ENCODE assay signal across 8 cellular contexts in genomic region chr12:7130791-7131501, GRCh38. TPM values are rescaled to one million over a fixed set of nuclear protein-coding genes. Genes with fewer than 3 reads are reported as not detected.
DNase-seq lines count a peak whose midpoint lies in the region; ATAC-seq, FAIRE-seq and TF ChIP-seq lines count a peak whose summit lies in the region.

No MANE protein-coding gene starts in this region.

- WGBS in body of pancreas, 2 donors, result 1 to 5% methylated on average over 26 of the region's 26 CpGs

- DNase-seq in GM12892 (ENCODE audit: insufficient read length), result no peak
- peak; percentile 22 for DNase-seq in HT-29 (ENCODE audit: low spot score)
- DNase-seq in T-helper 2 cell, result peak in 3 of 5 experiments; percentile 26 to 72 (median 51)
- peak; percentile 58 to 70 (median 64) for DNase-seq in body of pancreas
- no peak for DNase-seq in gastrocnemius medialis
- DNase-seq in 8988T, result no peak

- H3K27ac ChIP-seq in body of pancreas (peak overlapping the region; percentile 52 to 84 (median 67)), gastrocnemius medialis (peak overlapping the region in 3 of 4 donors; percentile 55 to 65 (median 61))

- no peak overlapping the region for H3K9ac ChIP-seq in iPS-15b (ENCODE audit: low read depth, low read length)

- ATAC-seq in body of pancreas (peak; percentile 49), gastrocnemius medialis (peak in 1 of 2 donors; percentile 31), HG03378 (IDR thresholded peaks at IDR 0.05; ENCODE audit: unreplicated experiment) (no peak)

- intact Hi-C loops in body of pancreas (cut with DNase I), result no loop called here
- intact Hi-C loops in gastrocnemius medialis (cut with DNase I; ENCODE audit: low total_unique reads), result no loop called here

- peak overlapping the region; percentile 44 to 80 for H3K4me3 ChIP-seq in body of pancreas
- peak overlapping the region; percentile 88 for H3K4me3 ChIP-seq in iPS-15b (ENCODE audit: low read depth, low read length)
- H3K4me3 ChIP-seq in gastrocnemius medialis, result peak overlapping the region; percentile 56 to 78 (median 62)

- H3K27me3 ChIP-seq in body of pancreas (no peaks in the 10 kb centered on the region), iPS-15b (ENCODE audit: control insufficient read depth, insufficient read depth, low read length) (peaks cover 11% of the 10 kb centered on the region), gastrocnemius medialis (peaks cover 16 to 31% (median 28%) of the 10 kb centered on the region in 3 donors)

- H3K36me3 ChIP-seq in body of pancreas (replicated peaks in 1 of 2; ENCODE audit: insufficient read depth in 1 of 2, low read depth in 2 of 2) (no peaks in the 10 kb centered on the region), iPS-15b (ENCODE audit: control insufficient read depth, insufficient read depth, low read length) (peaks cover 8% of the 10 kb centered on the region), gastrocnemius medialis (no peaks in the 10 kb centered on the region)

- in situ Hi-C loops in gastrocnemius medialis (cut with MboI; ENCODE audit: low sequenced_read_pairs in 4 of 4), result no loop called here

- H3K9me3 ChIP-seq in body of pancreas (no peaks in the 10 kb centered on the region), iPS-15b (ENCODE audit: control insufficient read depth, insufficient read depth, low read length) (no peaks in the 10 kb centered on the region), gastrocnemius medialis (no peaks in the 10 kb centered on the region)

- peaks cover 16% of the 10 kb centered on the region for H3K4me1 ChIP-seq in body of pancreas
- H3K4me1 ChIP-seq in iPS-15b (ENCODE audit: control insufficient read depth, insufficient read depth, low read length), result peaks cover 13% of the 10 kb centered on the region
- H3K4me1 ChIP-seq in gastrocnemius medialis, result peaks cover 17 to 18% of the 10 kb centered on the region in 2 donors

- no peak for TF ChIP-seq POLR2A in GM12892 (IDR thresholded peaks at IDR 0.05; ENCODE audit: low read depth, low read length)
- peak in 1 of 3 donors; percentile 20 for TF ChIP-seq POLR2A in body of pancreas (IDR thresholded peaks at IDR 0.05)
- TF ChIP-seq POLR2A in gastrocnemius medialis (IDR thresholded peaks at IDR 0.05), result no peak

- TF ChIP-seq CTCF in body of pancreas (IDR thresholded peaks at IDR 0.05), result no peak
- TF ChIP-seq CTCF in gastrocnemius medialis (IDR thresholded peaks at IDR 0.05 in 4 of 5, conservative IDR thresholded peaks at IDR 0.05 in 1 of 5), result no peak

- peak; percentile 92 for FAIRE-seq in GM12892 (lab: Jason Lieb, UNC)

RNA-seq across cellular contexts. Expression of gene CLSTN3, which starts 0.8 kb away (rescaled TPM):
- 14.9 TPM for polyA plus RNA-seq in GM12892 (2012; ENCODE audit: missing spikeins)
- 15.3 and 16.9 TPM in 2 replicates for total RNA-seq in HT-29 (2014; rRNA removed; shearing (Covaris generic))
- total RNA-seq in body of pancreas, result 10 to 100 TPM; 27.5 to 64.9 TPM
- 1 to 10 TPM; 1.2 to 3.5 (median 2.4) TPM for total RNA-seq in gastrocnemius medialis

RNA-seq across cellular contexts. Expression of gene RBP5, which starts 2.3 kb away (rescaled TPM):
- polyA plus RNA-seq in GM12892 (2012; ENCODE audit: missing spikeins), result 3.9 TPM
- total RNA-seq in HT-29 (2014; rRNA removed; shearing (Covaris generic)), result 0.41 TPM in 1 of 2 replicates, not detected in the other
- total RNA-seq in body of pancreas (1 to 10 TPM in 1 of 2 donors, not detected in 1; 1.3 TPM), gastrocnemius medialis (not detected)

RNA-seq across cellular contexts. Expression of gene C1RL, which starts 21.9 kb away (rescaled TPM):
- polyA plus RNA-seq in GM12892 (2012; ENCODE audit: missing spikeins), result 9.1 TPM
- total RNA-seq in HT-29 (2014; rRNA removed; shearing (Covaris generic)), result 38.9 and 39.1 TPM in 2 replicates
- total RNA-seq in body of pancreas (10 to 100 TPM; 64.6 to 99.6 TPM), gastrocnemius medialis (10 to 100 TPM; 15.0 to 18.7 (median 16.7) TPM)

RNA-seq across cellular contexts. Expression of gene C1R, which starts 38.7 kb away (rescaled TPM):
- 1.9 TPM for polyA plus RNA-seq in GM12892 (2012; ENCODE audit: missing spikeins)
- total RNA-seq in HT-29 (2014; rRNA removed; shearing (Covaris generic)), result 0.03 and 0.53 TPM in 2 replicates
- total RNA-seq in body of pancreas, result 100 to 1,000 TPM; 113 to 133 TPM
- 10 to 100 TPM; 47.5 to 97.8 (median 74.9) TPM for total RNA-seq in gastrocnemius medialis

RNA-seq across cellular contexts. Expression of gene PEX5, which starts 58.5 kb away (rescaled TPM):
- polyA plus RNA-seq in GM12892 (2012; ENCODE audit: missing spikeins), result 12.1 TPM
- 34.8 and 41.2 TPM in 2 replicates for total RNA-seq in HT-29 (2014; rRNA removed; shearing (Covaris generic))
- total RNA-seq in body of pancreas, result 10 to 100 TPM; 33.5 to 67.9 TPM
- 10 to 100 TPM; 66.8 to 96.9 (median 71.1) TPM for total RNA-seq in gastrocnemius medialis

Comparison
In these comparisons a context has a peak if more than half of its experiments do, and no peak if none do; other contexts are left out.
1. DNase-seq: peak in HT-29 (single experiment), T-helper 2 cell (3 of 5) and body of pancreas (4 of 4); none in GM12892 (single experiment), gastrocnemius medialis (0 of 2) and 8988T (single experiment).
2. Peak in every context shown above with its lines, with median percentiles within 50 percentile points of each other: H3K4me3 ChIP-seq.